Comparison of ENCODE assay signal across 10 cellular contexts in genomic region chr17:65104541-65104940, GRCh38.
"Had no signal": no experiment of that assay in that cellular context is flagged by ENCODE, and none has a peak within 500 bp of the region (broad histone marks: within the 10 kb centered on the region; RNA-seq: fewer than 3 reads in every experiment).

No MANE protein-coding gene starts in this region.

- DNase-seq: activated CD4-positive, alpha-beta T cell treated with anti-CD3 and anti-CD28 coated beads, Interleukin-2, amount 10 ng/mL, durations not matched to agents 7 days and 5 days; activated naive CD4-positive, alpha-beta T cell treated with anti-CD3 and anti-CD28 coated beads for 36 hours; colonic mucosa; esophagus squamous epithelium; stimulated activated CD4-positive, alpha-beta T cell treated with anti-CD3 and anti-CD28 coated beads, Interleukin-15, amount 100 ng/mL, for 24 hours; stimulated activated CD4-positive, alpha-beta T cell treated with anti-CD3 and anti-CD28 coated beads, Interleukin-4, amount 100 ng/mL, for 1 hour; stimulated activated naive CD4-positive, alpha-beta T cell treated with Interleukin-2 at 50 U/mL for 16 hours; substantia nigra had no signal

- H3K27ac ChIP-seq: colonic mucosa, right atrium auricular region, skin epidermis had no signal

- H3K4me3 ChIP-seq: colonic mucosa, esophagus squamous epithelium, right atrium auricular region, skin epidermis had no signal

- H3K36me3 ChIP-seq: colonic mucosa, esophagus squamous epithelium, right atrium auricular region had no signal

- H3K9me3 ChIP-seq: colonic mucosa, esophagus squamous epithelium, right atrium auricular region had no signal

- H3K27me3 ChIP-seq: colonic mucosa, esophagus squamous epithelium, right atrium auricular region had no signal

- H3K4me1 ChIP-seq: colonic mucosa had no signal
